14 cellular contexts compared by ENCODE assay signal in genomic region chr14:65193891-65194290, GRCh38.
DNase-seq lines count a peak whose midpoint lies in the region; ATAC-seq, FAIRE-seq and TF ChIP-seq lines count a peak whose summit lies in the region.
"Had no signal": no experiment of that assay in that cellular context is flagged by ENCODE, and none has a peak within 500 bp of the region (broad histone marks: within the 10 kb centered on the region; RNA-seq: fewer than 3 reads in every experiment).

No MANE protein-coding gene starts in this region.

- H2AFZ ChIP-seq in SU-DHL-6 (ENCODE audit: low read depth, low read length, severe bottlenecking) = no peak overlapping the region
- H2AFZ ChIP-seq in mesenchymal stem cell (ENCODE audit: low read depth, low read length) = no peak overlapping the region

- no peaks in the 10 kb centered on the region for H3K4me1 ChIP-seq in mesenchymal stem cell (ENCODE audit: control insufficient read depth, insufficient read depth, low read depth, low read length)
- no peaks in the 10 kb centered on the region for H3K4me1 ChIP-seq in aorta (ENCODE audit: control insufficient read depth in 1 of 2, insufficient read depth in 2 of 2, low read length in 2 of 2)
- no peaks in the 10 kb centered on the region for H3K4me1 ChIP-seq in prostate gland (replicated peaks)

- no peaks in the 10 kb centered on the region for H3K79me1 ChIP-seq in mesenchymal stem cell (replicated peaks; ENCODE audit: low read length, poor library complexity, severe bottlenecking)

- peak overlapping the region; percentile 69 for H3K4me2 ChIP-seq in SU-DHL-6 (ENCODE audit: low read depth, low read length, poor library complexity, severe bottlenecking)
- no peak overlapping the region for H3K4me2 ChIP-seq in mesenchymal stem cell (ENCODE audit: low read length, poor library complexity, severe bottlenecking)

- H3K9ac ChIP-seq in SU-DHL-6 (ENCODE audit: low read length) = no peak overlapping the region
- H3K9ac ChIP-seq in mesenchymal stem cell (ENCODE audit: low read length) = no peak overlapping the region

- H3K14ac ChIP-seq in mesenchymal stem cell (ENCODE audit: low read length in 2 of 2) = no peak overlapping the region

- intact Hi-C loops in aorta (cut with DNase I) (no loop called here), prostate gland (cut with DNase I) (no loop called here), left cardiac atrium (cut with DNase I) (no loop called here)

- no peaks in the 10 kb centered on the region for H4K20me1 ChIP-seq in SU-DHL-6 (ENCODE audit: low read depth, low read length)

- H4K91ac ChIP-seq in mesenchymal stem cell (ENCODE audit: low read length) = no peak overlapping the region

- H2BK5ac ChIP-seq in mesenchymal stem cell (ENCODE audit: low read depth, low read length, poor library complexity, severe bottlenecking) = no peak overlapping the region

- H3K27me3 ChIP-seq in SU-DHL-6 (ENCODE audit: low read length) = no peaks in the 10 kb centered on the region
- no peaks in the 10 kb centered on the region for H3K27me3 ChIP-seq in mesenchymal stem cell (ENCODE audit: control insufficient read depth in 1 of 2, insufficient read depth in 1 of 2, low read length in 2 of 2)
- no peaks in the 10 kb centered on the region for H3K27me3 ChIP-seq in aorta (ENCODE audit: control insufficient read depth in 1 of 2, insufficient read depth in 2 of 2, low read length in 1 of 2)
- H3K27me3 ChIP-seq in prostate gland (replicated peaks; ENCODE audit: insufficient read depth) = no peaks in the 10 kb centered on the region

- no peaks in the 10 kb centered on the region for H3K9me2 ChIP-seq in SU-DHL-6 (replicated peaks; ENCODE audit: insufficient read depth, low read length)

- TF ChIP-seq CTCF in SU-DHL-6 (IDR thresholded peaks at IDR 0.05; ENCODE audit: insufficient read depth, low read length, poor library complexity, severe bottlenecking) = no peak
- TF ChIP-seq CTCF in prostate gland (IDR thresholded peaks at IDR 0.05) = no peak

- DNase-seq in D341Med (ENCODE audit: low spot score) = peak; percentile 3
- DNase-seq in GM12891 (ENCODE audit: insufficient read length, low spot score) = no peak
- no peak for DNase-seq in mesenchymal stem cell
- DNase-seq in aorta = no peak
- DNase-seq in prostate gland (ENCODE audit: low spot score) = no peak
- no peak for DNase-seq in left cardiac atrium
- DNase-seq: Calu3; CD4-positive, alpha-beta T cell; DND-41; GOT3; H9 had no signal

- no peak overlapping the region for H3K23ac ChIP-seq in mesenchymal stem cell (ENCODE audit: low read length in 2 of 2)

- no peak overlapping the region for H3K4ac ChIP-seq in mesenchymal stem cell (ENCODE audit: low read depth in 1 of 2, low read length in 2 of 2)

- no peak overlapping the region for H4K8ac ChIP-seq in mesenchymal stem cell (ENCODE audit: low read length)

- TF ChIP-seq POLR2A in GM12891 (IDR thresholded peaks at IDR 0.05; ENCODE audit: low read depth, low read length) (no peak), prostate gland (IDR thresholded peaks at IDR 0.05) (no peak)

- H2BK120ac ChIP-seq in mesenchymal stem cell (ENCODE audit: low read depth, low read length) = no peak overlapping the region

- peak; percentile 73 for FAIRE-seq in GM12891 (lab: Jason Lieb, UNC)
- FAIRE-seq: GM19239 had no signal

- H2BK12ac ChIP-seq in mesenchymal stem cell (ENCODE audit: low read length in 2 of 2) = no peak overlapping the region

- H3F3A ChIP-seq in SU-DHL-6 (ENCODE audit: insufficient read depth) = no peaks in the 10 kb centered on the region; the same call in 1 of the 2 replicates

- H3K36me3 ChIP-seq in SU-DHL-6 (ENCODE audit: low read length) (no peaks in the 10 kb centered on the region), mesenchymal stem cell (ENCODE audit: control insufficient read depth in 1 of 2, insufficient read depth in 2 of 2, low read depth in 1 of 2, low read length in 2 of 2) (no peaks in the 10 kb centered on the region), aorta (ENCODE audit: control insufficient read depth in 1 of 2, insufficient read depth in 2 of 2, low read length in 1 of 2) (no peaks in the 10 kb centered on the region), prostate gland (no peaks in the 10 kb centered on the region)

- peak overlapping the region; percentile 19 for H2BK15ac ChIP-seq in mesenchymal stem cell (ENCODE audit: low read depth, poor library complexity, severe bottlenecking)

- no peak overlapping the region for H2AK5ac ChIP-seq in mesenchymal stem cell (ENCODE audit: low read length, severe bottlenecking)

- ATAC-seq in aorta (ENCODE audit: low FRiP score) = no peak
- ATAC-seq in GM18873 (IDR thresholded peaks at IDR 0.05; ENCODE audit: low FRiP score, unreplicated experiment) = no peak
- no peak for ATAC-seq in left cardiac atrium

- H3K27ac ChIP-seq in SU-DHL-6 (ENCODE audit: low read depth, low read length) = no peak overlapping the region
- no peak overlapping the region for H3K27ac ChIP-seq in mesenchymal stem cell (ENCODE audit: low read length, poor library complexity, severe bottlenecking)
- no peak overlapping the region for H3K27ac ChIP-seq in aorta (ENCODE audit: low read depth in 1 of 2, low read length in 2 of 2)
- H3K27ac ChIP-seq in prostate gland = no peak overlapping the region

- no peak overlapping the region for H3K4me3 ChIP-seq in SU-DHL-6 (ENCODE audit: insufficient read depth, low read length, poor library complexity, severe bottlenecking)
- no peak overlapping the region for H3K4me3 ChIP-seq in mesenchymal stem cell (ENCODE audit: insufficient read depth in 1 of 2, low read depth in 1 of 2, low read length in 2 of 2)
- no peak overlapping the region for H3K4me3 ChIP-seq in aorta (ENCODE audit: low read length in 2 of 2)
- no peak overlapping the region for H3K4me3 ChIP-seq in prostate gland

- H3K79me2 ChIP-seq in SU-DHL-6 (ENCODE audit: insufficient read depth, low read length) = no peaks in the 10 kb centered on the region

- no peaks in the 10 kb centered on the region for H3K9me3 ChIP-seq in SU-DHL-6 (ENCODE audit: insufficient read depth, low read length)
- no peaks in the 10 kb centered on the region for H3K9me3 ChIP-seq in mesenchymal stem cell (ENCODE audit: control insufficient read depth, low read length)
- no peaks in the 10 kb centered on the region for H3K9me3 ChIP-seq in aorta (ENCODE audit: control insufficient read depth, low read length)
- no peaks in the 10 kb centered on the region for H3K9me3 ChIP-seq in prostate gland

- WGBS in mesenchymal stem cell = 35% methylated on average over 2 of the region's 2 CpGs
- 19 to 54% methylated on average over 2 of the region's 2 CpGs for WGBS in aorta, 2 donors
- WGBS in prostate gland = 40% methylated on average over 2 of the region's 2 CpGs

- no peak overlapping the region for H3K18ac ChIP-seq in mesenchymal stem cell (ENCODE audit: low read depth in 1 of 2, low read length in 2 of 2)

TF ChIP-seq in GM12891, 5 proteins besides CTCF, POLR2A, EP300 and RAD21:
- TF ChIP-seq SPI1 (IDR thresholded peaks at IDR 0.05; ENCODE audit: low read depth, low read length) = no peak
- no peak for TF ChIP-seq POU2F2 (IDR thresholded peaks at IDR 0.05; ENCODE audit: low read depth, low read length)
- no peak for TF ChIP-seq PAX5 (IDR thresholded peaks at IDR 0.05; ENCODE audit: insufficient read depth, low read length, severe bottlenecking)
- no peak for TF ChIP-seq POLR2AphosphoS5 (IDR thresholded peaks at IDR 0.05; ENCODE audit: low read depth, low read length)
- no peak for TF ChIP-seq TAF1 (IDR thresholded peaks at IDR 0.05; ENCODE audit: low read depth, low read length)
